In genomic region chr12:47612953-47613352, GRCh38 we compare ENCODE assay signal across 3 cellular contexts.
TF ChIP-seq lines count a peak whose summit lies in the region.

No MANE protein-coding gene starts in this region.

TF ChIP-seq in GM23338, 12 proteins besides CTCF, POLR2A, EP300 and RAD21 (continued from another document):
- no peak for TF ChIP-seq ZNF462 (CRISPR knock-in tag; IDR thresholded peaks at IDR 0.05)
- TF ChIP-seq CREB1 (CRISPR knock-in tag; IDR thresholded peaks at IDR 0.05; ENCODE audit: low read depth): no peak
- TF ChIP-seq ETS1 (IDR thresholded peaks at IDR 0.05): no peak
- TF ChIP-seq STAT1 (IDR thresholded peaks at IDR 0.05; ENCODE audit: unreplicated experiment): no peak

TF ChIP-seq in Ishikawa, 13 proteins besides CTCF, POLR2A, EP300 and RAD21 (continued from another document):
- no peak for TF ChIP-seq ZBTB7A (IDR thresholded peaks at IDR 0.05; ENCODE audit: low read depth)

TF ChIP-seq in K562, 482 proteins besides CTCF, POLR2A, EP300 and RAD21 (continued from another document):
- TF ChIP-seq IFI16 (CRISPR knock-in tag; IDR thresholded peaks at IDR 0.05) (no peak), HNRNPL (IDR thresholded peaks at IDR 0.05; ENCODE audit: low read depth, low read length) (no peak), CBX3 (IDR thresholded peaks at IDR 0.05; ENCODE audit: borderline replicate concordance in 1 of 2, low read length in 2 of 2) (peak in 1 of 2 experiments; percentile 79; a peak in 2 of 3 replicates), TRIM28 (IDR thresholded peaks at IDR 0.05) (peak; percentile 60; the same call in 1 of the 2 replicates), CEBPZ (IDR thresholded peaks at IDR 0.05; ENCODE audit: borderline replicate concordance, low read depth, low read length) (peak; percentile 51; the same call in 1 of the 2 replicates), ZFP36 (IDR thresholded peaks at IDR 0.05; ENCODE audit: low read depth, low read length, partially characterized antibody) (peak; percentile 95), CBX5 (IDR thresholded peaks at IDR 0.05; ENCODE audit: borderline replicate concordance, low read depth) (peak; percentile 89), ZBTB33 (CRISPR knock-in tag; IDR thresholded peaks at IDR 0.05) (no peak), CBX1 (IDR thresholded peaks at IDR 0.05; ENCODE audit: low read depth) (peak; percentile 81), XRCC5 (IDR thresholded peaks at IDR 0.05; ENCODE audit: low read depth, low read length) (no peak)
TF ChIP-seq in K562: peak in this region for 6.
